Comparison of ENCODE assay signal across 2 cellular contexts in the genomic region with DNA sequence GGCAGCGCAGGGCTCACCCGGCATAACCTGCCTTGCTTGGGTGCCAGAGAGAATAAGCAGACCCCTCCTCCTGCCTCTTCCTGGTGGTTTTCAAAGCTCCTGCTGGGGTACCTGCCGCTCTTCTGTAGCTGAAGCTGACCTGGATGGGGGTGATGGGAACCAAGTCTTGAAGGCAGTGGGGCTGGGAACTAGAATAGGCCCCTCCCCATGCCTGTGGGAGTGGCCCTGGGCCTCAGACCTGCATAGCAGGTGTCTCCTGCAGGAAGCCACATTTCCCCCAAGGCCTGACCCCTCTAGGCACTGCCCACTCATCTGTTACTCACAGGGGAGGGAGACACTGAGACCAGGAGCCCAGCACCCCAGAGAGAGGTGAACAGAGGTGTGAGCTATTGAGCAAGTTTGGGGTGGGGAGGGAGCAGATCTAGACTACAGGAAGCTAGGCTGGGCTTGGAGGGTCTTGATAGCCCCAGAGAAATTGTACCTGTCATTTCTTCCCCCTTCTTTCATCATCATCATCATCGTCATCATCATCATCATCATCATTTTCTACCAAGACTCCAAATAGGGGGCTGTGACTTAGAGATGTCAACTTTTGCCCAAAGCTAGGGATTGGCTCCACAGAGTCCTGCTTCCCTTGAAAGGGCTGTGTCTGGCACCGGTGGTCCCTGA.
TF ChIP-seq lines count a peak whose summit lies in the region.

No MANE protein-coding gene starts in this region.

TF ChIP-seq in SK-N-SH, 30 proteins besides CTCF, POLR2A, EP300 and RAD21 (continued from another document):
- TF ChIP-seq, protein P1, sequence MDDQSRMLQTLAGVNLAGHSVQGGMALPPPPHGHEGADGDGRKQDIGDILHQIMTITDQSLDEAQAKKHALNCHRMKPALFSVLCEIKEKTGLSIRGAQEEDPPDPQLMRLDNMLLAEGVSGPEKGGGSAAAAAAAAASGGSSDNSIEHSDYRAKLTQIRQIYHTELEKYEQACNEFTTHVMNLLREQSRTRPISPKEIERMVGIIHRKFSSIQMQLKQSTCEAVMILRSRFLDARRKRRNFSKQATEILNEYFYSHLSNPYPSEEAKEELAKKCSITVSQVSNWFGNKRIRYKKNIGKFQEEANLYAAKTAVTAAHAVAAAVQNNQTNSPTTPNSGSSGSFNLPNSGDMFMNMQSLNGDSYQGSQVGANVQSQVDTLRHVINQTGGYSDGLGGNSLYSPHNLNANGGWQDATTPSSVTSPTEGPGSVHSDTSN (IDR thresholded peaks at IDR 0.05): no peak
- TF ChIP-seq MXI1 (IDR thresholded peaks at IDR 0.05; ENCODE audit: low read depth, low read length): no peak
- TF ChIP-seq, protein P2, sequence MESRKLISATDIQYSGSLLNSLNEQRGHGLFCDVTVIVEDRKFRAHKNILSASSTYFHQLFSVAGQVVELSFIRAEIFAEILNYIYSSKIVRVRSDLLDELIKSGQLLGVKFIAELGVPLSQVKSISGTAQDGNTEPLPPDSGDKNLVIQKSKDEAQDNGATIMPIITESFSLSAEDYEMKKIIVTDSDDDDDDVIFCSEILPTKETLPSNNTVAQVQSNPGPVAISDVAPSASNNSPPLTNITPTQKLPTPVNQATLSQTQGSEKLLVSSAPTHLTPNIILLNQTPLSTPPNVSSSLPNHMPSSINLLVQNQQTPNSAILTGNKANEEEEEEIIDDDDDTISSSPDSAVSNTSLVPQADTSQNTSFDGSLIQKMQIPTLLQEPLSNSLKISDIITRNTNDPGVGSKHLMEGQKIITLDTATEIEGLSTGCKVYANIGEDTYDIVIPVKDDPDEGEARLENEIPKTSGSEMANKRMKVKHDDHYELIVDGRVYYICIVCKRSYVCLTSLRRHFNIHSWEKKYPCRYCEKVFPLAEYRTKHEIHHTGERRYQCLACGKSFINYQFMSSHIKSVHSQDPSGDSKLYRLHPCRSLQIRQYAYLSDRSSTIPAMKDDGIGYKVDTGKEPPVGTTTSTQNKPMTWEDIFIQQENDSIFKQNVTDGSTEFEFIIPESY (IDR thresholded peaks at IDR 0.05; ENCODE audit: borderline replicate concordance, low read depth): no peak
- TF ChIP-seq, protein P3, sequence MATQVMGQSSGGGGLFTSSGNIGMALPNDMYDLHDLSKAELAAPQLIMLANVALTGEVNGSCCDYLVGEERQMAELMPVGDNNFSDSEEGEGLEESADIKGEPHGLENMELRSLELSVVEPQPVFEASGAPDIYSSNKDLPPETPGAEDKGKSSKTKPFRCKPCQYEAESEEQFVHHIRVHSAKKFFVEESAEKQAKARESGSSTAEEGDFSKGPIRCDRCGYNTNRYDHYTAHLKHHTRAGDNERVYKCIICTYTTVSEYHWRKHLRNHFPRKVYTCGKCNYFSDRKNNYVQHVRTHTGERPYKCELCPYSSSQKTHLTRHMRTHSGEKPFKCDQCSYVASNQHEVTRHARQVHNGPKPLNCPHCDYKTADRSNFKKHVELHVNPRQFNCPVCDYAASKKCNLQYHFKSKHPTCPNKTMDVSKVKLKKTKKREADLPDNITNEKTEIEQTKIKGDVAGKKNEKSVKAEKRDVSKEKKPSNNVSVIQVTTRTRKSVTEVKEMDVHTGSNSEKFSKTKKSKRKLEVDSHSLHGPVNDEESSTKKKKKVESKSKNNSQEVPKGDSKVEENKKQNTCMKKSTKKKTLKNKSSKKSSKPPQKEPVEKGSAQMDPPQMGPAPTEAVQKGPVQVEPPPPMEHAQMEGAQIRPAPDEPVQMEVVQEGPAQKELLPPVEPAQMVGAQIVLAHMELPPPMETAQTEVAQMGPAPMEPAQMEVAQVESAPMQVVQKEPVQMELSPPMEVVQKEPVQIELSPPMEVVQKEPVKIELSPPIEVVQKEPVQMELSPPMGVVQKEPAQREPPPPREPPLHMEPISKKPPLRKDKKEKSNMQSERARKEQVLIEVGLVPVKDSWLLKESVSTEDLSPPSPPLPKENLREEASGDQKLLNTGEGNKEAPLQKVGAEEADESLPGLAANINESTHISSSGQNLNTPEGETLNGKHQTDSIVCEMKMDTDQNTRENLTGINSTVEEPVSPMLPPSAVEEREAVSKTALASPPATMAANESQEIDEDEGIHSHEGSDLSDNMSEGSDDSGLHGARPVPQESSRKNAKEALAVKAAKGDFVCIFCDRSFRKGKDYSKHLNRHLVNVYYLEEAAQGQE (IDR thresholded peaks at IDR 0.05; ENCODE audit: low read depth, low read length): no peak
- TF ChIP-seq, protein P4, sequence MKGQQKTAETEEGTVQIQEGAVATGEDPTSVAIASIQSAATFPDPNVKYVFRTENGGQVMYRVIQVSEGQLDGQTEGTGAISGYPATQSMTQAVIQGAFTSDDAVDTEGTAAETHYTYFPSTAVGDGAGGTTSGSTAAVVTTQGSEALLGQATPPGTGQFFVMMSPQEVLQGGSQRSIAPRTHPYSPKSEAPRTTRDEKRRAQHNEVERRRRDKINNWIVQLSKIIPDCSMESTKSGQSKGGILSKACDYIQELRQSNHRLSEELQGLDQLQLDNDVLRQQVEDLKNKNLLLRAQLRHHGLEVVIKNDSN (IDR thresholded peaks at IDR 0.05; ENCODE audit: borderline replicate concordance, low read depth): no peak
- no peak for TF ChIP-seq NFIC (IDR thresholded peaks at IDR 0.05; ENCODE audit: borderline replicate concordance)
- TF ChIP-seq TEAD4 (IDR thresholded peaks at IDR 0.05; ENCODE audit: borderline replicate concordance, insufficient read depth): no peak
- no peak for TF ChIP-seq POLR2AphosphoS5 (IDR thresholded peaks at IDR 0.05; ENCODE audit: low read depth, low read length)
- no peak for TF ChIP-seq JUND (IDR thresholded peaks at IDR 0.05)
- TF ChIP-seq GATA2 (CRISPR knock-in tag; IDR thresholded peaks at IDR 0.05): no peak
- no peak for TF ChIP-seq CHD2 (IDR thresholded peaks at IDR 0.05; ENCODE audit: low read length, partially characterized antibody)
- TF ChIP-seq, protein P5, sequence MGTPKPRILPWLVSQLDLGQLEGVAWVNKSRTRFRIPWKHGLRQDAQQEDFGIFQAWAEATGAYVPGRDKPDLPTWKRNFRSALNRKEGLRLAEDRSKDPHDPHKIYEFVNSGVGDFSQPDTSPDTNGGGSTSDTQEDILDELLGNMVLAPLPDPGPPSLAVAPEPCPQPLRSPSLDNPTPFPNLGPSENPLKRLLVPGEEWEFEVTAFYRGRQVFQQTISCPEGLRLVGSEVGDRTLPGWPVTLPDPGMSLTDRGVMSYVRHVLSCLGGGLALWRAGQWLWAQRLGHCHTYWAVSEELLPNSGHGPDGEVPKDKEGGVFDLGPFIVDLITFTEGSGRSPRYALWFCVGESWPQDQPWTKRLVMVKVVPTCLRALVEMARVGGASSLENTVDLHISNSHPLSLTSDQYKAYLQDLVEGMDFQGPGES (IDR thresholded peaks at IDR 0.05; ENCODE audit: low read depth, low read length): no peak

TF ChIP-seq in SK-N-SH treated with all-trans-retinoic acid at 6 μM for 48 hours, 23 proteins besides CTCF, POLR2A, EP300 and RAD21 (continued from another document):
- TF ChIP-seq, protein P6, sequence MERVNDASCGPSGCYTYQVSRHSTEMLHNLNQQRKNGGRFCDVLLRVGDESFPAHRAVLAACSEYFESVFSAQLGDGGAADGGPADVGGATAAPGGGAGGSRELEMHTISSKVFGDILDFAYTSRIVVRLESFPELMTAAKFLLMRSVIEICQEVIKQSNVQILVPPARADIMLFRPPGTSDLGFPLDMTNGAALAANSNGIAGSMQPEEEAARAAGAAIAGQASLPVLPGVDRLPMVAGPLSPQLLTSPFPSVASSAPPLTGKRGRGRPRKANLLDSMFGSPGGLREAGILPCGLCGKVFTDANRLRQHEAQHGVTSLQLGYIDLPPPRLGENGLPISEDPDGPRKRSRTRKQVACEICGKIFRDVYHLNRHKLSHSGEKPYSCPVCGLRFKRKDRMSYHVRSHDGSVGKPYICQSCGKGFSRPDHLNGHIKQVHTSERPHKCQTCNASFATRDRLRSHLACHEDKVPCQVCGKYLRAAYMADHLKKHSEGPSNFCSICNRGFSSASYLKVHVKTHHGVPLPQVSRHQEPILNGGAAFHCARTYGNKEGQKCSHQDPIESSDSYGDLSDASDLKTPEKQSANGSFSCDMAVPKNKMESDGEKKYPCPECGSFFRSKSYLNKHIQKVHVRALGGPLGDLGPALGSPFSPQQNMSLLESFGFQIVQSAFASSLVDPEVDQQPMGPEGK (CRISPR knock-in tag; IDR thresholded peaks at IDR 0.05; ENCODE audit: borderline replicate concordance): no peak
- TF ChIP-seq OSR1 (CRISPR knock-in tag; IDR thresholded peaks at IDR 0.05) (no peak), ZNF565 (CRISPR knock-in tag; conservative IDR thresholded peaks at IDR 0.05; ENCODE audit: low read depth) (no peak), RARB (CRISPR knock-in tag; IDR thresholded peaks at IDR 0.05) (no peak), ZNF70 (CRISPR knock-in tag; IDR thresholded peaks at IDR 0.05) (no peak), ISL1 (CRISPR knock-in tag; IDR thresholded peaks at IDR 0.05) (no peak), SNAI2 (CRISPR knock-in tag; IDR thresholded peaks at IDR 0.05) (no peak), CSDC2 (CRISPR knock-in tag; IDR thresholded peaks at IDR 0.05) (no peak), GLIS3 (CRISPR knock-in tag; IDR thresholded peaks at IDR 0.05) (no peak), PPARA (CRISPR knock-in tag; IDR thresholded peaks at IDR 0.05; ENCODE audit: borderline replicate concordance) (no peak), ZC3H10 (CRISPR knock-in tag; IDR thresholded peaks at IDR 0.05) (no peak)
- TF ChIP-seq, protein P7, sequence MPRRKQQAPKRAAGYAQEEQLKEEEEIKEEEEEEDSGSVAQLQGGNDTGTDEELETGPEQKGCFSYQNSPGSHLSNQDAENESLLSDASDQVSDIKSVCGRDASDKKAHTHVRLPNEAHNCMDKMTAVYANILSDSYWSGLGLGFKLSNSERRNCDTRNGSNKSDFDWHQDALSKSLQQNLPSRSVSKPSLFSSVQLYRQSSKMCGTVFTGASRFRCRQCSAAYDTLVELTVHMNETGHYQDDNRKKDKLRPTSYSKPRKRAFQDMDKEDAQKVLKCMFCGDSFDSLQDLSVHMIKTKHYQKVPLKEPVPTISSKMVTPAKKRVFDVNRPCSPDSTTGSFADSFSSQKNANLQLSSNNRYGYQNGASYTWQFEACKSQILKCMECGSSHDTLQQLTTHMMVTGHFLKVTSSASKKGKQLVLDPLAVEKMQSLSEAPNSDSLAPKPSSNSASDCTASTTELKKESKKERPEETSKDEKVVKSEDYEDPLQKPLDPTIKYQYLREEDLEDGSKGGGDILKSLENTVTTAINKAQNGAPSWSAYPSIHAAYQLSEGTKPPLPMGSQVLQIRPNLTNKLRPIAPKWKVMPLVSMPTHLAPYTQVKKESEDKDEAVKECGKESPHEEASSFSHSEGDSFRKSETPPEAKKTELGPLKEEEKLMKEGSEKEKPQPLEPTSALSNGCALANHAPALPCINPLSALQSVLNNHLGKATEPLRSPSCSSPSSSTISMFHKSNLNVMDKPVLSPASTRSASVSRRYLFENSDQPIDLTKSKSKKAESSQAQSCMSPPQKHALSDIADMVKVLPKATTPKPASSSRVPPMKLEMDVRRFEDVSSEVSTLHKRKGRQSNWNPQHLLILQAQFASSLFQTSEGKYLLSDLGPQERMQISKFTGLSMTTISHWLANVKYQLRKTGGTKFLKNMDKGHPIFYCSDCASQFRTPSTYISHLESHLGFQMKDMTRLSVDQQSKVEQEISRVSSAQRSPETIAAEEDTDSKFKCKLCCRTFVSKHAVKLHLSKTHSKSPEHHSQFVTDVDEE (CRISPR knock-in tag; IDR thresholded peaks at IDR 0.05): no peak
TF ChIP-seq in SK-N-SH treated with all-trans-retinoic acid at 6 μM for 48 hours: peak in this region for 0.
